Comparison of ENCODE assay signal across 30 cellular contexts in genomic region chr4:125749354-125749753, GRCh38.
"Had no signal": no experiment of that assay in that cellular context is flagged by ENCODE, and none has a peak within 500 bp of the region (broad histone marks: within the 10 kb centered on the region; RNA-seq: fewer than 3 reads in every experiment).

No MANE protein-coding gene starts in this region.

- ATAC-seq: activated CD8-positive, alpha-beta memory T cell treated with anti-CD3 and anti-CD28 coated beads, Interleukin-2, amount 10 ng/mL, durations not matched to agents 7 days and 5 days; activated naive CD8-positive, alpha-beta T cell treated with anti-CD3 and anti-CD28 coated beads, Interleukin-2, amount 50 U/mL, for 24 hours; activated T-helper 17 cell treated with anti-CD3 and anti-CD28 coated beads, Interleukin-2, amount 50 U/mL, for 72 hours; body of pancreas; effector memory CD8-positive, alpha-beta T cell; gastrocnemius medialis; heart left ventricle had no signal

- H3K9me3 ChIP-seq: adrenal gland, body of pancreas, esophagus muscularis mucosa, gastrocnemius medialis had no signal

- H3K36me3 ChIP-seq: adrenal gland, esophagus muscularis mucosa, gastrocnemius medialis, heart left ventricle had no signal

- DNase-seq: activated CD4-positive, alpha-beta memory T cell treated with anti-CD3 and anti-CD28 coated beads, Interleukin-2, amount 10 ng/mL, durations not matched to agents 7 days and 5 days; activated CD4-positive, alpha-beta T cell treated with anti-CD3 and anti-CD28 coated beads for 1 hour; activated CD4-positive, alpha-beta T cell treated with anti-CD3 and anti-CD28 coated beads for 4 hours; activated CD8-positive, alpha-beta memory T cell treated with anti-CD3 and anti-CD28 coated beads, Interleukin-2, amount 10 ng/mL, durations not matched to agents 7 days and 5 days; activated CD8-positive, alpha-beta memory T cell treated with anti-CD3 and anti-CD28 coated beads, Interleukin-2, amount 50 U/mL, for 4 hours; activated effector memory CD4-positive, alpha-beta T cell treated with Interleukin-2 at 50 U/mL for 16 hours; activated gamma-delta T cell treated with Interleukin-2 at 50 U/mL for 16 hours; activated naive CD4-positive, alpha-beta T cell treated with Interleukin-2 at 50 U/mL for 16 hours; activated naive CD8-positive, alpha-beta T cell treated with anti-CD3 and anti-CD28 coated beads for 36 hours; activated naive CD8-positive, alpha-beta T cell treated with anti-CD3 and anti-CD28 coated beads, Interleukin-2, amount 50 U/mL, for 24 hours; activated T-cell treated with anti-CD3 and anti-CD28 coated beads, Interleukin-2, amount 50 U/mL, for 24 hours; adrenal gland; amygdala; aorta; body of pancreas; caudate nucleus; cortex of kidney; dermis blood vessel endothelial cell; effector CD4-positive, alpha-beta T cell; effector memory CD8-positive, alpha-beta T cell; erythroblast; foreskin keratinocyte; gastrocnemius medialis; glutamatergic neuron; heart left ventricle; T-helper 2 cell had no signal

- H3K4me3 ChIP-seq: adrenal gland, body of pancreas, esophagus muscularis mucosa, gastrocnemius medialis, heart left ventricle had no signal

- FAIRE-seq: colon had no signal

- H3K4me1 ChIP-seq: adrenal gland, body of pancreas, esophagus muscularis mucosa, gastrocnemius medialis had no signal

- H3K36me3 Mint-ChIP-seq: activated CD8-positive, alpha-beta memory T cell treated with anti-CD3 and anti-CD28 coated beads, Interleukin-2, amount 10 ng/mL, durations not matched to agents 7 days and 5 days; activated naive CD4-positive, alpha-beta T cell treated with anti-CD3 and anti-CD28 coated beads, Interleukin-2, amount 50 U/mL, for 24 hours; activated naive CD8-positive, alpha-beta T cell treated with anti-CD3 and anti-CD28 coated beads for 36 hours had no signal

- H3K4me3 Mint-ChIP-seq: activated CD4-positive, alpha-beta memory T cell treated with anti-CD3 and anti-CD28 coated beads, Interleukin-2, amount 10 ng/mL, durations not matched to agents 7 days and 5 days; activated CD8-positive, alpha-beta memory T cell treated with anti-CD3 and anti-CD28 coated beads, Interleukin-2, amount 10 ng/mL, durations not matched to agents 7 days and 5 days; activated naive CD4-positive, alpha-beta T cell treated with anti-CD3 and anti-CD28 coated beads, Interleukin-2, amount 50 U/mL, for 24 hours; activated naive CD8-positive, alpha-beta T cell treated with anti-CD3 and anti-CD28 coated beads for 36 hours; activated naive CD8-positive, alpha-beta T cell treated with anti-CD3 and anti-CD28 coated beads, Interleukin-2, amount 50 U/mL, for 24 hours; activated T-cell treated with anti-CD3 and anti-CD28 coated beads, Interleukin-2, amount 50 U/mL, for 24 hours; activated T-helper 17 cell treated with anti-CD3 and anti-CD28 coated beads, Interleukin-2, amount 50 U/mL, for 72 hours; effector memory CD8-positive, alpha-beta T cell had no signal

- H3K4me1 Mint-ChIP-seq: activated CD4-positive, alpha-beta memory T cell treated with anti-CD3 and anti-CD28 coated beads, Interleukin-2, amount 10 ng/mL, durations not matched to agents 7 days and 5 days; activated CD8-positive, alpha-beta memory T cell treated with anti-CD3 and anti-CD28 coated beads, Interleukin-2, amount 10 ng/mL, durations not matched to agents 7 days and 5 days; activated naive CD4-positive, alpha-beta T cell treated with anti-CD3 and anti-CD28 coated beads, Interleukin-2, amount 50 U/mL, for 24 hours; activated naive CD8-positive, alpha-beta T cell treated with anti-CD3 and anti-CD28 coated beads for 36 hours; activated naive CD8-positive, alpha-beta T cell treated with anti-CD3 and anti-CD28 coated beads, Interleukin-2, amount 50 U/mL, for 24 hours; activated T-helper 17 cell treated with anti-CD3 and anti-CD28 coated beads, Interleukin-2, amount 50 U/mL, for 72 hours had no signal

- H3K27ac Mint-ChIP-seq: activated CD4-positive, alpha-beta memory T cell treated with anti-CD3 and anti-CD28 coated beads, Interleukin-2, amount 10 ng/mL, durations not matched to agents 7 days and 5 days; activated CD8-positive, alpha-beta memory T cell treated with anti-CD3 and anti-CD28 coated beads, Interleukin-2, amount 10 ng/mL, durations not matched to agents 7 days and 5 days; activated naive CD4-positive, alpha-beta T cell treated with anti-CD3 and anti-CD28 coated beads, Interleukin-2, amount 50 U/mL, for 24 hours; activated naive CD8-positive, alpha-beta T cell treated with anti-CD3 and anti-CD28 coated beads for 36 hours; activated naive CD8-positive, alpha-beta T cell treated with anti-CD3 and anti-CD28 coated beads, Interleukin-2, amount 50 U/mL, for 24 hours; activated T-cell treated with anti-CD3 and anti-CD28 coated beads, Interleukin-2, amount 50 U/mL, for 24 hours; activated T-helper 17 cell treated with anti-CD3 and anti-CD28 coated beads, Interleukin-2, amount 50 U/mL, for 72 hours; effector memory CD8-positive, alpha-beta T cell had no signal

- H3K27me3 Mint-ChIP-seq: activated CD4-positive, alpha-beta memory T cell treated with anti-CD3 and anti-CD28 coated beads, Interleukin-2, amount 10 ng/mL, durations not matched to agents 7 days and 5 days; activated CD8-positive, alpha-beta memory T cell treated with anti-CD3 and anti-CD28 coated beads, Interleukin-2, amount 10 ng/mL, durations not matched to agents 7 days and 5 days; activated naive CD4-positive, alpha-beta T cell treated with anti-CD3 and anti-CD28 coated beads, Interleukin-2, amount 50 U/mL, for 24 hours; activated naive CD8-positive, alpha-beta T cell treated with anti-CD3 and anti-CD28 coated beads for 36 hours; activated naive CD8-positive, alpha-beta T cell treated with anti-CD3 and anti-CD28 coated beads, Interleukin-2, amount 50 U/mL, for 24 hours; activated T-cell treated with anti-CD3 and anti-CD28 coated beads, Interleukin-2, amount 50 U/mL, for 24 hours; activated T-helper 17 cell treated with anti-CD3 and anti-CD28 coated beads, Interleukin-2, amount 50 U/mL, for 72 hours; effector memory CD8-positive, alpha-beta T cell had no signal

- H3K27ac ChIP-seq: adrenal gland, body of pancreas, esophagus muscularis mucosa, foreskin keratinocyte, gastrocnemius medialis, heart left ventricle had no signal

- H3K27me3 ChIP-seq: adrenal gland, body of pancreas, esophagus muscularis mucosa, foreskin keratinocyte, gastrocnemius medialis, heart left ventricle had no signal
